ENCODE assay signal across 29 cellular contexts in the genomic region with DNA sequence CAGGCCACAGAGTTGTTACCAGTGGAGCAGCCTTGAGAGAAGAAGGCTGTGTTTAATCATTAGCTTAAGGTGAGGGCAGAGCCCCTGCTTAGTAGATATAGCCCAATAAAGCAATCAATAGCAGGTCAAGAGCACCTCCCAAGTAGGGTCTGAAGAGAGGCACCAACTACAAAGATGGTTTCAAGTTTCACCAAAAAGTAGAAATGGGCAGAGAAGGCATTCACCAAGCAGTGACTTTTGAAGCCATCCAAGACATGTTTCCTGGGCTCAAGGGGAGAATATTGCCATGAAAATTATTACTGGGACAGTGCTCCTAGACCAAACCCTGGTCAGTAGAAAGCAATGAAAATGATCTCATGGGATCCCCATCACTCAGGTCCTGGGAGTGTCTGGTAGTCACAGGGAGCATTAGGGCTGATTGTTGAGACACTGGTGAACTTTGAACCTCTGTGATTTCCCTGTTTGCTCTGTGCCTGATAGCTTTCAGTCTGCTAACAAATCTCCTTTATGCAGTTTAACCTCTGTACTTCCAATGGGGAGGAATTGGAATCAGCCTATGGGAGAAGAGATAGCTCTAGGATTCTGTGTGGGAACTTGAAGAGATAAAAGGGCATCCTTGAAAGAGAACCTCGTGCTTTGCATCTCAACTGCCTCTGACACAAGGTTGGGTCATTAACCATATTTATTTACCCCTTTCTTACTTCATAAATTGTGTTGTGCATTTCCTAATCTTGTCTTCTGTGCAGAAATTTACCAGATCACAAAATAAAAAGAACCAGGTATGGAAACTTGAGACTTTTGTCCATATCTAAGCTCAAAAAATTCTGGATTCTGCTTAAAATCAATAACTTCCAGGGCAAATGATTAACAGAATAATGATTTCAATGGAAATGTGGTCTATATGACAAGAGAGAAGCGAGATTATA. TPM values are rescaled to one million over a fixed set of nuclear protein-coding genes. Genes with fewer than 3 reads are reported as not detected.
"Had no signal": no experiment of that assay in that cellular context is flagged by ENCODE, and none has a peak within 500 bp of the region (broad histone marks: within the 10 kb centered on the region; RNA-seq: fewer than 3 reads in every experiment).

No MANE protein-coding gene starts in this region.

- ATAC-seq: sciatic nerve, T-cell had no signal

- H3K4me3 ChIP-seq: adrenal gland, breast epithelium, dorsolateral prefrontal cortex, esophagus muscularis mucosa, tibial artery had no signal

- H3K27me3 ChIP-seq: tibial artery had no signal

- H3K27ac ChIP-seq: adrenal gland, breast epithelium, dorsolateral prefrontal cortex, esophagus muscularis mucosa, tibial artery, WERI-Rb-1 had no signal

- H3K27me3 Mint-ChIP-seq: memory B cell had no signal

- H3K9me3 Mint-ChIP-seq: activated T-cell treated with anti-CD3 and anti-CD28 coated beads, Interleukin-2, amount 50 U/mL, for 24 hours; activated T-helper 2 cell treated with anti-CD3 and anti-CD28 coated beads, Interferon-gamma antibody, Interleukin-2, Interleukin-4, amounts not matched to agents 10 μg/mL and 5 μg/mL and 100 μg/mL, durations not matched to agents 14 hours and 24 hours and 36 hours; central memory CD8-positive, alpha-beta T cell; memory B cell; stimulated activated naive CD8-positive, alpha-beta T cell treated with anti-CD3 and anti-CD28 coated beads, Interleukin-15, Interleukin-2, amounts not matched to agents 100 ng/mL and 50 ng/mL, for 24 hours; T-cell; T-helper 2 cell treated with Interferon-gamma antibody and Interleukin-4, amounts not matched to agents 5 μg/mL and 100 μg/mL, for 36 hours had no signal

- H3K36me3 Mint-ChIP-seq: activated naive CD8-positive, alpha-beta T cell; memory B cell; naive B cell; T-cell had no signal

- H3K4me1 ChIP-seq: adrenal gland, breast epithelium, esophagus muscularis mucosa, tibial artery had no signal

- DNase-seq: activated CD4-positive, alpha-beta T cell treated with anti-CD3 and anti-CD28 coated beads for 1 hour; activated CD4-positive, alpha-beta T cell treated with anti-CD3 and anti-CD28 coated beads, Interleukin-2, amount 50 U/mL, for 1 hour; activated CD8-positive, alpha-beta memory T cell treated with anti-CD3 and anti-CD28 coated beads, Interleukin-2, amount 50 U/mL, for 4 hours; activated naive CD4-positive, alpha-beta T cell; activated T-cell treated with anti-CD3 and anti-CD28 coated beads, Interleukin-2, amount 50 U/mL, for 24 hours; adrenal gland; dorsolateral prefrontal cortex; hypothalamus; naive B cell; nucleus accumbens; stimulated activated CD4-positive, alpha-beta T cell treated with anti-CD3 and anti-CD28 coated beads, Interleukin-4, amount 100 ng/mL, for 24 hours; T-cell; tibial artery; WERI-Rb-1 had no signal

- H3K4me1 Mint-ChIP-seq: central memory CD8-positive, alpha-beta T cell; memory B cell; naive B cell; T-cell had no signal

- H3K36me3 ChIP-seq: adrenal gland, breast epithelium, esophagus muscularis mucosa, tibial artery, WERI-Rb-1 had no signal

- H3K27ac Mint-ChIP-seq: activated naive CD8-positive, alpha-beta T cell; activated T-cell treated with anti-CD3 and anti-CD28 coated beads, Interleukin-2, amount 50 U/mL, for 24 hours; activated T-helper 2 cell treated with anti-CD3 and anti-CD28 coated beads, Interferon-gamma antibody, Interleukin-2, Interleukin-4, amounts not matched to agents 10 μg/mL and 5 μg/mL and 100 μg/mL, durations not matched to agents 14 hours and 24 hours and 36 hours; memory B cell; naive B cell; stimulated activated naive CD8-positive, alpha-beta T cell treated with anti-CD3 and anti-CD28 coated beads, Interleukin-15, Interleukin-2, amounts not matched to agents 100 ng/mL and 50 ng/mL, for 24 hours; T-cell; T-helper 2 cell treated with Interferon-gamma antibody and Interleukin-4, amounts not matched to agents 5 μg/mL and 100 μg/mL, for 36 hours had no signal

- H3K9me3 ChIP-seq: adrenal gland, breast epithelium, esophagus muscularis mucosa, tibial artery had no signal

- FAIRE-seq: astrocyte, colon, frontal cortex, TTC549 had no signal

- H3K4me3 Mint-ChIP-seq: activated naive CD8-positive, alpha-beta T cell; activated T-cell treated with anti-CD3 and anti-CD28 coated beads, Interleukin-2, amount 50 U/mL, for 24 hours; central memory CD8-positive, alpha-beta T cell; memory B cell; naive B cell; stimulated activated naive CD8-positive, alpha-beta T cell treated with anti-CD3 and anti-CD28 coated beads, Interleukin-15, Interleukin-2, amounts not matched to agents 100 ng/mL and 50 ng/mL, for 24 hours; T-cell; T-helper 2 cell treated with Interferon-gamma antibody and Interleukin-4, amounts not matched to agents 5 μg/mL and 100 μg/mL, for 36 hours had no signal

RNA-seq across cellular contexts. Expression of a gene that starts 9.3 kb away (rescaled TPM):
- total RNA-seq: activated T-helper 2 cell treated with anti-CD3 and anti-CD28 coated beads, Interferon-gamma antibody, Interleukin-2, Interleukin-4, amounts not matched to agents 10 μg/mL and 5 μg/mL and 100 μg/mL, durations not matched to agents 14 hours and 24 hours and 36 hours; astrocyte; lower leg skin; T-cell had no signal
- polyA plus RNA-seq: neural cell had no signal
